Comparison of ENCODE assay signal across 10 cellular contexts in genomic region chr7:537911-538634, GRCh38. TPM values are rescaled to one million over a fixed set of nuclear protein-coding genes. Genes with fewer than 3 reads are reported as not detected.
DNase-seq lines count a peak whose midpoint lies in the region; ATAC-seq, FAIRE-seq and TF ChIP-seq lines count a peak whose summit lies in the region.
"Had no signal": no experiment of that assay in that cellular context is flagged by ENCODE, and none has a peak within 500 bp of the region (broad histone marks: within the 10 kb centered on the region; RNA-seq: fewer than 3 reads in every experiment).

No MANE protein-coding gene starts in this region.

- no peak for TF ChIP-seq POLR2A in testis (IDR thresholded peaks at IDR 0.05)

- H3K4me1 ChIP-seq in astrocyte (ENCODE audit: insufficient read depth, low read length) (peaks cover 43% of the 10 kb centered on the region), hepatocyte (ENCODE audit: insufficient read depth) (peaks cover 36% of the 10 kb centered on the region), testis (peaks cover 8% of the 10 kb centered on the region)

- no peaks in the 10 kb centered on the region for H3K79me2 ChIP-seq in astrocyte (ENCODE audit: insufficient read depth, low read length)
- no peaks in the 10 kb centered on the region for H3K79me2 ChIP-seq in hepatocyte

- ATAC-seq in GM21723 (IDR thresholded peaks at IDR 0.05; ENCODE audit: unreplicated experiment) = no peak

- TF ChIP-seq CTCF in HFFc6 (IDR thresholded peaks at IDR 0.05) = no peak
- no peak for TF ChIP-seq CTCF in astrocyte (IDR thresholded peaks at IDR 0.05; ENCODE audit: insufficient read depth, low read depth, low read length)
- TF ChIP-seq CTCF in hepatocyte (IDR thresholded peaks at IDR 0.05; ENCODE audit: poor library complexity) = no peak
- TF ChIP-seq CTCF in testis (IDR thresholded peaks at IDR 0.05) = no peak

- H3K4me2 ChIP-seq in astrocyte (ENCODE audit: low read length) (peak overlapping the region; percentile 73), hepatocyte (peak overlapping the region; percentile 63)

- peak overlapping the region; percentile 71 for H3K9ac ChIP-seq in astrocyte (ENCODE audit: low read length)

- no peaks in the 10 kb centered on the region for H3K27me3 ChIP-seq in astrocyte (ENCODE audit: insufficient read depth, low read length)
- no peaks in the 10 kb centered on the region for H3K27me3 ChIP-seq in hepatocyte
- H3K27me3 ChIP-seq in testis = no peaks in the 10 kb centered on the region

- no peak overlapping the region for H3K4me3 Mint-ChIP-seq in HFFc6
- H3K4me3 Mint-ChIP-seq in astrocyte (ENCODE audit: unreplicated experiment) = no peak overlapping the region
- H3K4me3 Mint-ChIP-seq: activated naive CD8-positive, alpha-beta T cell; memory B cell had no signal

- peaks cover 4% of the 10 kb centered on the region for H3K27me3 Mint-ChIP-seq in HFFc6 (ENCODE audit: insufficient read depth)
- H3K27me3 Mint-ChIP-seq in astrocyte (ENCODE audit: low read depth, unreplicated experiment) = peaks cover 12% of the 10 kb centered on the region
- H3K27me3 Mint-ChIP-seq: activated naive CD8-positive, alpha-beta T cell had no signal

- H3K9me3 Mint-ChIP-seq in HFFc6 (no peaks in the 10 kb centered on the region), astrocyte (ENCODE audit: unreplicated experiment) (peaks cover 3% of the 10 kb centered on the region)

- intact Hi-C loops in testis (cut with DNase I; ENCODE audit: low total_unique reads) = no loop called here

- 45% methylated on average over 14 of the region's 21 CpGs for WGBS in hepatocyte (ENCODE audit: low lambda C conversion rate, missing lambda C conversion rate)
- WGBS in testis, 2 donors = 50 to 65% methylated on average over 9 to 19 of the region's 21 CpGs

- H3K36me3 Mint-ChIP-seq in HFFc6 (ENCODE audit: low read depth) (no peaks in the 10 kb centered on the region), astrocyte (ENCODE audit: low read depth, unreplicated experiment) (no peaks in the 10 kb centered on the region)
- H3K36me3 Mint-ChIP-seq: activated naive CD8-positive, alpha-beta T cell had no signal

- H3K4me3 ChIP-seq in astrocyte (ENCODE audit: insufficient read depth, low read depth, low read length) = no peak overlapping the region
- no peak overlapping the region for H3K4me3 ChIP-seq in hepatocyte
- no peak overlapping the region for H3K4me3 ChIP-seq in testis

- H3K4me1 Mint-ChIP-seq in HFFc6 (ENCODE audit: low read depth) (peaks cover 24% of the 10 kb centered on the region), astrocyte (ENCODE audit: low read depth, unreplicated experiment) (peaks cover 26% of the 10 kb centered on the region)
- H3K4me1 Mint-ChIP-seq: memory B cell had no signal

- no peak for FAIRE-seq in astrocyte (lab: Jason Lieb, UNC)

- H3K27ac Mint-ChIP-seq in HFFc6 = peak overlapping the region; percentile 79
- peak overlapping the region; percentile 75 for H3K27ac Mint-ChIP-seq in astrocyte (ENCODE audit: unreplicated experiment)
- H3K27ac Mint-ChIP-seq: activated naive CD8-positive, alpha-beta T cell; memory B cell had no signal

- H3K9me3 ChIP-seq in astrocyte (ENCODE audit: insufficient read depth, low read depth, low read length) (no peaks in the 10 kb centered on the region), hepatocyte (ENCODE audit: low read depth) (no peaks in the 10 kb centered on the region), testis (no peaks in the 10 kb centered on the region)

- H3K27ac ChIP-seq in astrocyte (ENCODE audit: low read depth, low read length) (peak overlapping the region; percentile 84), hepatocyte (peak overlapping the region; percentile 97), testis (no peak overlapping the region)

- H3K9me2 ChIP-seq in hepatocyte (replicated peaks; ENCODE audit: insufficient read depth) = no peaks in the 10 kb centered on the region

- H3K36me3 ChIP-seq in astrocyte (ENCODE audit: insufficient read depth, low read length) (no peaks in the 10 kb centered on the region), hepatocyte (replicated peaks; ENCODE audit: insufficient read depth, low read depth) (no peaks in the 10 kb centered on the region), testis (ENCODE audit: low read depth, missing control alignments) (no peaks in the 10 kb centered on the region)

- no peaks in the 10 kb centered on the region for H4K20me1 ChIP-seq in astrocyte (ENCODE audit: insufficient read depth, low read length)
- no peaks in the 10 kb centered on the region for H4K20me1 ChIP-seq in hepatocyte (ENCODE audit: insufficient read depth, poor library complexity, severe bottlenecking)

- DNase-seq in HFFc6 (peak; percentile 86), astrocyte (ENCODE audit: low read depth) (peak; percentile 86), hepatocyte (ENCODE audit: low spot score) (peak; percentile 95), testis (peak; percentile 80), globus pallidus (ENCODE audit: low spot score) (no peak), cerebellar cortex (ENCODE audit: low spot score) (no peak)
- no peak for DNase-seq in stimulated activated CD4-positive, alpha-beta T cell treated with anti-CD3 and anti-CD28 coated beads, Interleukin-12 subunit alpha, Interleukin-12 subunit beta, amount 100 ng/mL, for 4 hours

- H2AFZ ChIP-seq in astrocyte (ENCODE audit: low read depth, low read length) = no peak overlapping the region
- H2AFZ ChIP-seq in hepatocyte = no peak overlapping the region

RNA-seq across cellular contexts. Expression of gene PDGFA, which starts 18.4 kb away (rescaled TPM):
- total RNA-seq in HFFc6 (2021; fragmentation: NEBNext Ultra II Directional; extraction: Animal tissue kit (Norgen Biotek cat#: 25700)) = 1 to 10 TPM; 7.1 to 8.7 (median 7.8) TPM
- total RNA-seq in astrocyte (47.1 and 52.9 TPM in 2 replicates), hepatocyte (56.6 and 63.1 TPM in 2 replicates), testis (10 to 100 TPM; 13.8 TPM)
- polyA plus RNA-seq in hepatocyte (22.3 and 30.7 TPM in 2 replicates), testis (ENCODE audit: insufficient read depth, low read depth, low replicate concordance) (7.2 TPM)

Comparison
In these comparisons a context has a peak if more than half of its experiments do, and no peak if none do; other contexts are left out.
1. DNase-seq: peak in HFFc6 (single experiment), astrocyte (single experiment), hepatocyte (single experiment) and testis (single experiment); none in stimulated activated CD4-positive, alpha-beta T cell treated with anti-CD3 and anti-CD28 coated beads, Interleukin-12 subunit alpha, Interleukin-12 subunit beta, amount 100 ng/mL, for 4 hours (single experiment), globus pallidus (single experiment) and cerebellar cortex (single experiment).
2. H3K27ac ChIP-seq: peak in astrocyte (single experiment) and hepatocyte (single experiment); none in testis (0 of 2).